In genomic region chr19:6076675-6077463, GRCh38 we compare ENCODE assay signal across 1 cellular context.
TF ChIP-seq lines count a peak whose summit lies in the region.

No MANE protein-coding gene starts in this region.

TF ChIP-seq in K562, 482 proteins besides CTCF, POLR2A, EP300 and RAD21 (continued from another document and continues in another):
- TF ChIP-seq HMGXB4 (CRISPR knock-in tag; IDR thresholded peaks at IDR 0.05) (no peak), ZNF518B (CRISPR knock-in tag; IDR thresholded peaks at IDR 0.05) (no peak), ZNF316 (IDR thresholded peaks at IDR 0.05) (no peak), SAFB2 (IDR thresholded peaks at IDR 0.05; ENCODE audit: borderline replicate concordance, low read depth, low read length, severe bottlenecking) (no peak), RBM25 (IDR thresholded peaks at IDR 0.05; ENCODE audit: low read depth, low read length, severe bottlenecking) (no peak), DMBX1 (CRISPR knock-in tag; IDR thresholded peaks at IDR 0.05; ENCODE audit: borderline replicate concordance) (peak; percentile 88), ATF4 (CRISPR knock-in tag; IDR thresholded peaks at IDR 0.05) (0 out of 2 replicates have a peak, but pooled peaks have one; percentile 38), GTF2F1 (IDR thresholded peaks at IDR 0.05; ENCODE audit: low read depth, low read length) (no peak), ZNF318 (IDR thresholded peaks at IDR 0.05; ENCODE audit: borderline replicate concordance in 1 of 2, low read depth in 1 of 2) (no peak), NFIC (IDR thresholded peaks at IDR 0.05) (no peak), DEAF1 (CRISPR knock-in tag; IDR thresholded peaks at IDR 0.05) (no peak), POLR2G (IDR thresholded peaks at IDR 0.05; ENCODE audit: low read depth, low read length) (no peak), FOXA1 (IDR thresholded peaks at IDR 0.05; ENCODE audit: borderline replicate concordance) (no peak), KLF10 (CRISPR knock-in tag; IDR thresholded peaks at IDR 0.05) (no peak), CAMTA2 (CRISPR knock-in tag; conservative IDR thresholded peaks at IDR 0.05) (no peak), ZNF584 (CRISPR knock-in tag; IDR thresholded peaks at IDR 0.05; ENCODE audit: low read depth) (peak; percentile 54; the same call in 1 of the 2 replicates), XRCC4 (IDR thresholded peaks at IDR 0.05; ENCODE audit: extremely low read depth, insufficient read depth, insufficient read length) (no peak), GABPA (tag; conservative IDR thresholded peaks at IDR 0.05; ENCODE audit: low read depth) (no peak), ZBTB11 (CRISPR knock-in tag; IDR thresholded peaks at IDR 0.05) (no peak), ELK1 (CRISPR knock-in tag; IDR thresholded peaks at IDR 0.05) (no peak), CCAR2 (IDR thresholded peaks at IDR 0.05; ENCODE audit: low read depth, low read length) (no peak), RBM14 (IDR thresholded peaks at IDR 0.05; ENCODE audit: borderline replicate concordance, insufficient read depth, low read depth, low read length) (no peak), ZNF668 (CRISPR knock-in tag; IDR thresholded peaks at IDR 0.05) (0 out of 2 replicates have a peak, but pooled peaks have one; percentile 19), CXXC5 (CRISPR knock-in tag; IDR thresholded peaks at IDR 0.05) (peak; percentile 46), CEBPG (CRISPR knock-in tag; IDR thresholded peaks at IDR 0.05) (peak; percentile 86), CEBPG (tag; conservative IDR thresholded peaks at IDR 0.05 in 1 of 2, IDR thresholded peaks at IDR 0.05 in 1 of 2) (peak in 1 of 2 experiments; percentile 67; a peak in 1 of 4 replicates), IRF1 (CRISPR knock-in tag; IDR thresholded peaks at IDR 0.05; ENCODE audit: borderline replicate concordance) (no peak), ZNF311 (CRISPR knock-in tag; IDR thresholded peaks at IDR 0.05) (0 out of 2 replicates have a peak, but pooled peaks have one; percentile 11)
